In genomic region chr12:124764870-124765570, GRCh38 we compare ENCODE assay signal across 9 cellular contexts.
DNase-seq lines count a peak whose midpoint lies in the region; ATAC-seq and TF ChIP-seq lines count a peak whose summit lies in the region.
"Had no signal": no experiment of that assay in that cellular context is flagged by ENCODE, and none has a peak within 500 bp of the region (broad histone marks: within the 10 kb centered on the region; RNA-seq: fewer than 3 reads in every experiment).

No MANE protein-coding gene starts in this region.

- no peaks in the 10 kb centered on the region for H3K36me3 ChIP-seq in prostate gland

- H3K4me1 ChIP-seq in prostate gland (replicated peaks): no peaks in the 10 kb centered on the region

- CTCF ChIA-PET in Calu3 (lab: Charles Lee): interaction anchor here (1.0 to 1.3 kb wide), 4 partner anchors 23 to 312 kb away, joined by 3 to 6 read pairs (median 3); no protein-coding TSS in a partner anchor

- H3K36me3 Mint-ChIP-seq in Calu3 (ENCODE audit: insufficient read depth, unreplicated experiment) (peaks cover 23% of the 10 kb centered on the region), immature natural killer cell (peaks cover 0 to 3% (median 0%) of the 10 kb centered on the region in 3 donors)

- TF ChIP-seq CTCF in Calu3 (IDR thresholded peaks at IDR 0.05; ENCODE audit: unreplicated experiment) (no peak), fibroblast of villous mesenchyme (IDR thresholded peaks at IDR 0.05; ENCODE audit: insufficient read depth, low read depth, low read length) (no peak), prostate gland (IDR thresholded peaks at IDR 0.05) (no peak), GM20000 (IDR thresholded peaks at IDR 0.05; ENCODE audit: extremely low read depth, missing control alignments) (no peak)

- WGBS in prostate gland: 49% methylated on average over 2 of the region's 2 CpGs

- no peak overlapping the region for H3K4me3 ChIP-seq in fibroblast of villous mesenchyme (ENCODE audit: low read depth, low read length)
- H3K4me3 ChIP-seq in prostate gland: no peak overlapping the region

- peak overlapping the region; percentile 43 for H3K27ac Mint-ChIP-seq in Calu3 (ENCODE audit: unreplicated experiment)
- no peak overlapping the region for H3K27ac Mint-ChIP-seq in immature natural killer cell

- H3K27me3 ChIP-seq in prostate gland (replicated peaks; ENCODE audit: insufficient read depth): no peaks in the 10 kb centered on the region

- no peaks in the 10 kb centered on the region for H3K9me3 ChIP-seq in prostate gland

- ATAC-seq in HG02981 (IDR thresholded peaks at IDR 0.05; ENCODE audit: unreplicated experiment): no peak

- BruUV-seq in Calu3 (replicated peaks; lab: Mats Ljungman, UMichigan): no TSS peak

- intact Hi-C loops in Calu3 (cut with micrococcal nuclease; ENCODE audit: unreplicated experiment) (loop anchor here (5.0 to 10.0 kb wide), 2 partner anchors 83 to 420 kb away; no protein-coding TSS in a partner anchor), prostate gland (cut with DNase I) (loop anchor here (5.0 kb wide), 1 partner anchor 408 kb away; no protein-coding TSS in a partner anchor), posterior vena cava (cut with DNase I) (loop anchor here (10.0 kb wide), 2 partner anchors 140 to 420 kb away; no protein-coding TSS in a partner anchor)

- TF ChIP-seq POLR2A in prostate gland (IDR thresholded peaks at IDR 0.05): no peak

- H3K4me3 Mint-ChIP-seq in Calu3 (ENCODE audit: low read depth, unreplicated experiment): no peak overlapping the region
- no peak overlapping the region for H3K4me3 Mint-ChIP-seq in immature natural killer cell

- H3K9me3 Mint-ChIP-seq in Calu3 (ENCODE audit: low read depth, unreplicated experiment) (peaks cover 5% of the 10 kb centered on the region), immature natural killer cell (peaks cover 4 to 22% (median 14%) of the 10 kb centered on the region in 6 donors)

- H3K27me3 Mint-ChIP-seq in Calu3 (ENCODE audit: unreplicated experiment) (no peaks in the 10 kb centered on the region), immature natural killer cell (ENCODE audit: low read depth in 3 of 3) (peaks cover 32 to 37% (median 33%) of the 10 kb centered on the region in 3 donors)

- H3K27ac ChIP-seq in prostate gland: peak overlapping the region; percentile 11 to 63

- DNase-seq in Calu3: no peak
- DNase-seq in T1000 (lab: John Stamatoyannopoulos, UW): peak; percentile 24
- peak; percentile 99 for DNase-seq in fibroblast of villous mesenchyme (ENCODE audit: low read depth)
- DNase-seq in prostate gland (ENCODE audit: low spot score): no peak
- DNase-seq in immature natural killer cell: no peak
- no peak for DNase-seq in posterior vena cava (ENCODE audit: low spot score)
- DNase-seq in GM20000 (ENCODE audit: low spot score): no peak
- DNase-seq: NCI-H510A treated with DMSO at 0.1 percent for 48 hours had no signal

- peaks cover 47% of the 10 kb centered on the region for H3K4me1 Mint-ChIP-seq in Calu3 (ENCODE audit: low read depth, unreplicated experiment)
- peaks cover 20 to 41% of the 10 kb centered on the region in 2 donors for H3K4me1 Mint-ChIP-seq in immature natural killer cell

Comparison
In these comparisons a context has a peak if more than half of its experiments do, and no peak if none do; other contexts are left out.
1. DNase-seq: peak in T1000 (single experiment) and fibroblast of villous mesenchyme (single experiment); none in Calu3 (single experiment), prostate gland (single experiment), immature natural killer cell (0 of 3), posterior vena cava (single experiment) and GM20000 (single experiment).